Comparison of ENCODE assay signal across 8 cellular contexts in genomic region chr2:15670469-15670868, GRCh38.
"Had no signal": no experiment of that assay in that cellular context is flagged by ENCODE, and none has a peak within 500 bp of the region (broad histone marks: within the 10 kb centered on the region; RNA-seq: fewer than 3 reads in every experiment).

No MANE protein-coding gene starts in this region.

- DNase-seq: GDM1, GF-D8 had no signal

- FAIRE-seq: G401.6, GM12878, GM12891, GM12892, GM18507, GM19239 had no signal

- H3K4me3 ChIP-seq: GM12878 had no signal

- ATAC-seq: GM12878 had no signal
